ENCODE assay signal across 36 cellular contexts in genomic region chr15:76809704-76810103, GRCh38.
"Had no signal": no experiment of that assay in that cellular context is flagged by ENCODE, and none has a peak within 500 bp of the region (broad histone marks: within the 10 kb centered on the region; RNA-seq: fewer than 3 reads in every experiment).

No MANE protein-coding gene starts in this region.

- H3K4me1 Mint-ChIP-seq: activated CD4-positive, alpha-beta T cell treated with anti-CD3 and anti-CD28 coated beads, Interleukin-2, amount 10 ng/mL, durations not matched to agents 24 days and 14 days; activated T-helper 17 cell treated with anti-CD3 and anti-CD28 coated beads, Interleukin-2, amount 50 U/mL, for 72 hours had no signal

- FAIRE-seq: astrocyte, TTC549 had no signal

- H3K9me3 Mint-ChIP-seq: activated CD4-positive, alpha-beta memory T cell treated with anti-CD3 and anti-CD28 coated beads for 36 hours; activated naive CD4-positive, alpha-beta T cell treated with anti-CD3 and anti-CD28 coated beads, Interleukin-2, amount 50 U/mL, for 72 hours; activated T-helper 1 cell treated with anti-CD3 and anti-CD28 coated beads, Interleukin-12 subunit alpha, Interleukin-12 subunit beta, Interleukin-2, Interleukin-4 antibody, amounts not matched to agents 30 ng/mL and 10 ng/mL and 1 ng/mL, durations not matched to agents 14 hours and 24 hours and 36 hours; T-helper 2 cell treated with Interferon-gamma antibody and Interleukin-4, amounts not matched to agents 5 μg/mL and 100 μg/mL, for 36 hours had no signal

- H3K27ac ChIP-seq: adrenal gland, body of pancreas, brain microvascular endothelial cell, breast epithelium, VCaP had no signal

- H3K36me3 Mint-ChIP-seq: activated naive CD4-positive, alpha-beta T cell treated with anti-CD3 and anti-CD28 coated beads, Interleukin-2, amount 50 U/mL, for 72 hours had no signal

- H3K4me3 ChIP-seq: adrenal gland, body of pancreas, breast epithelium had no signal

- H3K27me3 ChIP-seq: adrenal gland, body of pancreas, brain microvascular endothelial cell, breast epithelium had no signal

- H3K27me3 Mint-ChIP-seq: activated B cell treated with CpG ODN at 0.5 μM for 24 hours; activated CD4-positive, alpha-beta memory T cell treated with anti-CD3 and anti-CD28 coated beads for 36 hours; activated CD4-positive, alpha-beta T cell treated with anti-CD3 and anti-CD28 coated beads, Interleukin-2, amount 10 ng/mL, durations not matched to agents 24 days and 14 days; activated CD8-positive, alpha-beta T cell treated with anti-CD3 and anti-CD28 coated beads for 36 hours; activated naive CD8-positive, alpha-beta T cell treated with anti-CD3 and anti-CD28 coated beads for 36 hours; activated T-helper 17 cell treated with anti-CD3 and anti-CD28 coated beads, Interleukin-2, amount 50 U/mL, for 72 hours had no signal

- DNase-seq: activated B cell treated with CpG ODN at 0.5 μM for 24 hours; activated CD4-positive, alpha-beta memory T cell treated with anti-CD3 and anti-CD28 coated beads for 36 hours; activated CD4-positive, alpha-beta T cell treated with anti-CD3 and anti-CD28 coated beads for 4 hours; activated CD4-positive, alpha-beta T cell treated with anti-CD3 and anti-CD28 coated beads, Interleukin-2, amount 10 ng/mL, durations not matched to agents 24 days and 14 days; activated CD4-positive, alpha-beta T cell treated with anti-CD3 and anti-CD28 coated beads, Interleukin-2, amount 50 U/mL, for 1 hour; activated CD4-positive, alpha-beta T cell treated with anti-CD3 and anti-CD28 coated beads, Interleukin-2, amount 50 U/mL, for 4 hours; activated CD4-positive, CD25-positive, alpha-beta regulatory T cell treated with anti-CD3 and anti-CD28 coated beads, Interleukin-2, amount 50 U/mL, for 72 hours; activated CD8-positive, alpha-beta memory T cell treated with anti-CD3 and anti-CD28 coated beads, Interleukin-2, amount 50 U/mL, for 4 hours; activated CD8-positive, alpha-beta T cell treated with anti-CD3 and anti-CD28 coated beads for 36 hours; activated effector memory CD4-positive, alpha-beta T cell treated with anti-CD3 and anti-CD28 coated beads, Interleukin-2, amount 50 U/mL, for 16 hours; activated gamma-delta T cell treated with Interleukin-2 at 50 U/mL for 16 hours; activated naive CD4-positive, alpha-beta T cell; activated naive CD4-positive, alpha-beta T cell treated with anti-CD3 and anti-CD28 coated beads for 36 hours; activated naive CD4-positive, alpha-beta T cell treated with anti-CD3 and anti-CD28 coated beads, Interleukin-2, amount 50 U/mL, for 16 hours; activated naive CD8-positive, alpha-beta T cell treated with anti-CD3 and anti-CD28 coated beads for 36 hours; activated T-cell treated with anti-CD3 and anti-CD28 coated beads for 4 hours; activated T-cell treated with anti-CD3 and anti-CD28 coated beads, Interleukin-2, amount 50 U/mL, for 1 hour; activated T-cell treated with anti-CD3 and anti-CD28 coated beads, Interleukin-2, amount 50 U/mL, for 4 hours; adrenal gland; amniotic stem cell; aorta; body of pancreas; brain microvascular endothelial cell; central memory CD4-positive, alpha-beta T cell; T-helper 1 cell; T-helper 2 cell; T-helper 9 cell had no signal

- H3K4me3 Mint-ChIP-seq: activated B cell treated with CpG ODN at 0.5 μM for 24 hours; activated CD4-positive, alpha-beta memory T cell treated with anti-CD3 and anti-CD28 coated beads for 36 hours; activated CD4-positive, alpha-beta T cell treated with anti-CD3 and anti-CD28 coated beads, Interleukin-2, amount 10 ng/mL, durations not matched to agents 24 days and 14 days; activated CD8-positive, alpha-beta T cell treated with anti-CD3 and anti-CD28 coated beads for 36 hours; activated naive CD4-positive, alpha-beta T cell treated with anti-CD3 and anti-CD28 coated beads for 36 hours; activated naive CD8-positive, alpha-beta T cell treated with anti-CD3 and anti-CD28 coated beads for 36 hours; activated T-cell treated with anti-CD3 and anti-CD28 coated beads, Interleukin-2, amount 50 U/mL, for 4 hours; activated T-helper 1 cell treated with anti-CD3 and anti-CD28 coated beads, Interleukin-12 subunit alpha, Interleukin-12 subunit beta, Interleukin-2, Interleukin-4 antibody, amounts not matched to agents 30 ng/mL and 10 ng/mL and 1 ng/mL, durations not matched to agents 14 hours and 24 hours and 36 hours; activated T-helper 17 cell treated with anti-CD3 and anti-CD28 coated beads, Interleukin-2, amount 50 U/mL, for 72 hours; T-helper 1 cell treated with Interleukin-12 subunit alpha and Interleukin-12 subunit beta and Interleukin-4 antibody, amounts not matched to agents 30 μg/mL and 1 μg/mL, for 36 hours; T-helper 2 cell treated with Interferon-gamma antibody and Interleukin-4, amounts not matched to agents 5 μg/mL and 100 μg/mL, for 36 hours had no signal

- H3K36me3 ChIP-seq: adrenal gland, brain microvascular endothelial cell, breast epithelium had no signal

- ATAC-seq: activated CD8-positive, alpha-beta T cell treated with anti-CD3 and anti-CD28 coated beads for 36 hours; activated naive CD4-positive, alpha-beta T cell treated with anti-CD3 and anti-CD28 coated beads, Interleukin-2, amount 50 U/mL, for 72 hours; activated T-cell treated with anti-CD3 and anti-CD28 coated beads, Interleukin-2, amount 50 U/mL, for 4 hours; activated T-helper 17 cell treated with anti-CD3 and anti-CD28 coated beads, Interleukin-2, amount 50 U/mL, for 72 hours; body of pancreas had no signal

- H3K4me1 ChIP-seq: adrenal gland, body of pancreas, breast epithelium had no signal

- H3K9me3 ChIP-seq: body of pancreas, breast epithelium had no signal

- H3K27ac Mint-ChIP-seq: activated B cell treated with CpG ODN at 0.5 μM for 24 hours; activated CD4-positive, alpha-beta memory T cell treated with anti-CD3 and anti-CD28 coated beads for 36 hours; activated CD4-positive, alpha-beta T cell treated with anti-CD3 and anti-CD28 coated beads, Interleukin-2, amount 10 ng/mL, durations not matched to agents 24 days and 14 days; activated CD8-positive, alpha-beta T cell treated with anti-CD3 and anti-CD28 coated beads for 36 hours; activated naive CD4-positive, alpha-beta T cell treated with anti-CD3 and anti-CD28 coated beads for 36 hours; activated naive CD4-positive, alpha-beta T cell treated with anti-CD3 and anti-CD28 coated beads, Interleukin-2, amount 50 U/mL, for 72 hours; activated naive CD8-positive, alpha-beta T cell treated with anti-CD3 and anti-CD28 coated beads for 36 hours; activated T-helper 1 cell treated with anti-CD3 and anti-CD28 coated beads, Interleukin-12 subunit alpha, Interleukin-12 subunit beta, Interleukin-2, Interleukin-4 antibody, amounts not matched to agents 30 ng/mL and 10 ng/mL and 1 ng/mL, durations not matched to agents 14 hours and 24 hours and 36 hours; activated T-helper 17 cell treated with anti-CD3 and anti-CD28 coated beads, Interleukin-2, amount 50 U/mL, for 72 hours; T-helper 1 cell treated with Interleukin-12 subunit alpha and Interleukin-12 subunit beta and Interleukin-4 antibody, amounts not matched to agents 30 μg/mL and 1 μg/mL, for 36 hours; T-helper 2 cell treated with Interferon-gamma antibody and Interleukin-4, amounts not matched to agents 5 μg/mL and 100 μg/mL, for 36 hours had no signal
